5 cellular contexts compared by ENCODE assay signal in genomic region chr9:107086460-107086859, GRCh38.
"Had no signal": no experiment of that assay in that cellular context is flagged by ENCODE, and none has a peak within 500 bp of the region (broad histone marks: within the 10 kb centered on the region; RNA-seq: fewer than 3 reads in every experiment).

No MANE protein-coding gene starts in this region.

- FAIRE-seq: HTR-8/SVneo had no signal

- H3K9ac ChIP-seq: KMS-11 had no signal

- H3K27ac ChIP-seq: HL-60, KMS-11 had no signal

- H3K4me2 ChIP-seq: KMS-11 had no signal

- DNase-seq: KBM-7, KG1 had no signal
